ENCODE assay signal across 8 cellular contexts in genomic region chr7:5822742-5823503, GRCh38. TPM values are rescaled to one million over a fixed set of nuclear protein-coding genes. Genes with fewer than 3 reads are reported as not detected.
DNase-seq lines count a peak whose midpoint lies in the region; ATAC-seq and TF ChIP-seq lines count a peak whose summit lies in the region.

No MANE protein-coding gene starts in this region.

- peak overlapping the region; percentile 50 for H3K27ac ChIP-seq in caudate nucleus (ENCODE audit: low read depth, low read length)
- peak overlapping the region; percentile 79 to 93 (median 90) for H3K27ac ChIP-seq in spleen

- ATAC-seq in GM18909 (IDR thresholded peaks at IDR 0.05; ENCODE audit: poor library complexity, unreplicated experiment): peak; percentile 99
- ATAC-seq in HG03159 (IDR thresholded peaks at IDR 0.05; ENCODE audit: unreplicated experiment): peak; percentile 97
- peak; percentile 98 for ATAC-seq in WTC11

- DNase-seq in AG09309 (ENCODE audit: low read depth): peak; percentile 42
- DNase-seq in NCI-H2227 (lab: John Stamatoyannopoulos, UW; ENCODE audit: unreplicated experiment): peak; percentile 93
- DNase-seq in WTC11 (ENCODE audit: low spot score): peak; percentile 95
- DNase-seq in caudate nucleus (lab: John Stamatoyannopoulos, UW): peak; percentile 61 to 98 (median 92)
- peak; percentile 95 for DNase-seq in inferior parietal cortex (ENCODE audit: extremely low spot score)
- peak; percentile 100 for DNase-seq in spleen

- H3K4me1 ChIP-seq in spleen: peaks cover 0 to 41% (median 17%) of the 10 kb centered on the region in 6 donors

- H3K9me3 Mint-ChIP-seq in WTC11: no peaks in the 10 kb centered on the region

- H3K36me3 Mint-ChIP-seq in WTC11: no peaks in the 10 kb centered on the region

- peaks cover 4% of the 10 kb centered on the region for H3K27me3 Mint-ChIP-seq in WTC11 (ENCODE audit: low read depth)

- no peaks in the 10 kb centered on the region for H3K27me3 ChIP-seq in spleen (replicated peaks in 1 of 7)

- no peaks in the 10 kb centered on the region for H3K36me3 ChIP-seq in spleen

- CTCF ChIA-PET in WTC11 (lab: Charles Lee): interaction anchor here (0.6 to 2.1 kb wide), 6 partner anchors 8 to 372 kb away, joined by 3 to 13 read pairs (median 4); partner anchors contain the start of gene RNF216

- H3K4me3 ChIP-seq in AG09309 (ENCODE audit: control insufficient read depth, low read depth, low read length): peak overlapping the region; percentile 80
- peak overlapping the region; percentile 51 to 82 (median 66) for H3K4me3 ChIP-seq in spleen

- intact Hi-C loops in spleen (cut with DNase I; ENCODE audit: low total_unique reads): no loop called here

- TF ChIP-seq CTCF in AG09309 (IDR thresholded peaks at IDR 0.05; ENCODE audit: control insufficient read depth, insufficient read depth, low read depth, low read length, missing control alignments) (no peak), WTC11 (IDR thresholded peaks at IDR 0.05) (no peak), spleen (IDR thresholded peaks at IDR 0.05 in 8 of 11, conservative IDR thresholded peaks at IDR 0.05 in 3 of 11) (peak; percentile 44 to 88 (median 63))

- WGBS in spleen, 5 donors: 0 to 1% (median 1%) methylated on average over 21 to 39 of the region's 39 CpGs

- H3K4me3 Mint-ChIP-seq in WTC11: peak overlapping the region; percentile 87

- POLR2A ChIA-PET in WTC11 (lab: Charles Lee): interaction anchor here (0.6 to 0.8 kb wide), 2 partner anchors 55 to 276 kb away, joined by 3 to 4 read pairs; no protein-coding TSS in a partner anchor

- H3K27ac Mint-ChIP-seq in WTC11: no peak overlapping the region

- no peaks in the 10 kb centered on the region for H3K9me3 ChIP-seq in spleen

- no peak for TF ChIP-seq POLR2A in spleen (IDR thresholded peaks at IDR 0.05)

- H3K4me1 Mint-ChIP-seq in WTC11: peaks cover 4% of the 10 kb centered on the region

TF ChIP-seq in WTC11, 78 proteins besides CTCF, POLR2A, EP300 and RAD21:
- TF ChIP-seq MAX (CRISPR knock-in tag; IDR thresholded peaks at IDR 0.05) (peak; percentile 74), ZNF317 (CRISPR knock-in tag; IDR thresholded peaks at IDR 0.05; ENCODE audit: borderline replicate concordance, low read depth) (no peak), USF1 (CRISPR knock-in tag; IDR thresholded peaks at IDR 0.05) (peak; percentile 95), USF2 (CRISPR knock-in tag; IDR thresholded peaks at IDR 0.05) (peak; percentile 95), ATF1 (CRISPR knock-in tag; IDR thresholded peaks at IDR 0.05) (no peak), GABPB1 (CRISPR knock-in tag; IDR thresholded peaks at IDR 0.05) (peak; percentile 52; the same call in 1 of the 2 replicates), SP1 (CRISPR knock-in tag; conservative IDR thresholded peaks at IDR 0.05) (0 out of 2 replicates have a peak, but pooled peaks have one; percentile 41)

RNA-seq across cellular contexts. Expression of gene RNF216, which starts 41.5 kb away (rescaled TPM):
- 25.4 to 28.6 TPM (median 27.9 TPM) in 3 replicates for total RNA-seq in WTC11 (2021)
- 10 to 100 TPM; 45.4 to 65.1 (median 53.6) TPM for total RNA-seq in spleen
- 10 to 100 TPM in 2 of 3 donors, 1 to 10 TPM in 1; 10.0 to 18.3 (median 15.1) TPM for polyA plus RNA-seq in spleen

RNA-seq across cellular contexts. Expression of gene OCM, which starts 57.7 kb away (rescaled TPM):
- not detected in 3 replicates for total RNA-seq in WTC11 (2021)
- total RNA-seq in spleen: 1 to 10 TPM in 1 of 7 donors, under 1 TPM in 3, not detected in 3; 0.70 to 1.1 (median 0.85) TPM
- 1 to 10 TPM; 1.1 to 2.9 (median 1.8) TPM for polyA plus RNA-seq in spleen

Comparison
In these comparisons a context has a peak if more than half of its experiments do, and no peak if none do; other contexts are left out.
1. Peak in every context shown above with its lines: DNase-seq, ATAC-seq, H3K4me3 ChIP-seq and H3K27ac ChIP-seq.
2. DNase-seq: peak in every context shown above with its lines; median percentile 100 in spleen; 95 in WTC11; 95 in inferior parietal cortex; 93 in NCI-H2227; 92 in caudate nucleus; 42 in AG09309.
3. CTCF ChIP-seq: peak in spleen (11 of 11); none in AG09309 (single experiment) and WTC11 (single experiment).